In genomic region chr9:70563010-70563409, GRCh38 we compare ENCODE assay signal across 11 cellular contexts.
A peak's percentile ranks its signal among the peaks of the same experiment; 100 is the strongest.
DNase-seq lines count a peak whose midpoint lies in the region; ATAC-seq and TF ChIP-seq lines count a peak whose summit lies in the region.
"Had no signal": no experiment of that assay in that cellular context is flagged by ENCODE, and none has a peak within 500 bp of the region (broad histone marks: within the 10 kb centered on the region; RNA-seq: fewer than 3 reads in every experiment).

No MANE protein-coding gene starts in this region.

- TF ChIP-seq CTCF in HFFc6 (IDR thresholded peaks at IDR 0.05), result no peak

- no peaks in the 10 kb centered on the region; the same call in 1 of the 2 replicates for H3K27me3 Mint-ChIP-seq in HFFc6 (ENCODE audit: insufficient read depth)
- no peaks in the 10 kb centered on the region for H3K27me3 Mint-ChIP-seq in T-cell

- ATAC-seq in T-cell (replicated peaks in 1 of 4), result no peak
- no peak for ATAC-seq in stimulated activated effector memory CD8-positive, alpha-beta T cell treated with anti-CD3 and anti-CD28 coated beads, Interleukin-12 subunit alpha, Interleukin-12 subunit beta, amount 100 ng/mL, for 72 hours
- ATAC-seq in GM19452 (IDR thresholded peaks at IDR 0.05; ENCODE audit: unreplicated experiment), result no peak
- no peak for ATAC-seq in HG03135 (IDR thresholded peaks at IDR 0.05; ENCODE audit: unreplicated experiment)

- H3K4me3 Mint-ChIP-seq in HFFc6, result peak overlapping the region; percentile 55; the same call in 1 of the 2 replicates
- peak overlapping the region in 2 of 3 donors; percentile 58 to 59 for H3K4me3 Mint-ChIP-seq in T-cell
- peak overlapping the region; percentile 44 for H3K4me3 Mint-ChIP-seq in stimulated activated effector memory CD8-positive, alpha-beta T cell treated with anti-CD3 and anti-CD28 coated beads, Interleukin-12 subunit alpha, Interleukin-12 subunit beta, amount 100 ng/mL, for 72 hours

- H3K36me3 Mint-ChIP-seq in HFFc6 (ENCODE audit: low read depth), result no peaks in the 10 kb centered on the region
- no peaks in the 10 kb centered on the region for H3K36me3 Mint-ChIP-seq in T-cell
- H3K36me3 Mint-ChIP-seq in stimulated activated effector memory CD8-positive, alpha-beta T cell treated with anti-CD3 and anti-CD28 coated beads, Interleukin-12 subunit alpha, Interleukin-12 subunit beta, amount 100 ng/mL, for 72 hours, result no peaks in the 10 kb centered on the region

- DNase-seq in HFFc6 (no peak), T-cell (no peak), epithelial cell of prostate (ENCODE audit: low read depth, low spot score) (no peak), dedifferentiated amniotic fluid mesenchymal stem cell (ENCODE audit: extremely low spot score) (no peak)
- no peak for DNase-seq in stimulated activated effector memory CD8-positive, alpha-beta T cell treated with anti-CD3 and anti-CD28 coated beads, Interleukin-12 subunit alpha, Interleukin-12 subunit beta, amount 100 ng/mL, for 72 hours (ENCODE audit: low spot score in 2 of 2)
- DNase-seq: activated CD8-positive, alpha-beta memory T cell treated with anti-CD3 and anti-CD28 coated beads, Interleukin-2, amount 50 U/mL, for 48 hours; DMS53; NCI-H1694; SW 1271 had no signal

- POLR2A ChIA-PET in T-cell (lab: Charles Lee), result interaction anchor here in 1 of 2 donors (0.5 kb wide), 1 partner anchor 829 kb away, joined by 6 read pairs; no protein-coding TSS in a partner anchor

- H3K4me1 Mint-ChIP-seq in HFFc6 (ENCODE audit: low read depth) (peaks cover 30% of the 10 kb centered on the region), T-cell (peaks cover 42 to 54% (median 43%) of the 10 kb centered on the region in 3 donors)
- H3K4me1 Mint-ChIP-seq in stimulated activated effector memory CD8-positive, alpha-beta T cell treated with anti-CD3 and anti-CD28 coated beads, Interleukin-12 subunit alpha, Interleukin-12 subunit beta, amount 100 ng/mL, for 72 hours, result peaks cover 31% of the 10 kb centered on the region

- CTCF ChIA-PET in T-cell (lab: Charles Lee), result interaction anchor here (0.7 to 1.0 kb wide), 2 partner anchors 40 to 148 kb away, joined by 3 read pairs; no protein-coding TSS in a partner anchor

- H3K9me3 Mint-ChIP-seq in HFFc6, result no peaks in the 10 kb centered on the region
- H3K9me3 Mint-ChIP-seq in T-cell, result no peaks in the 10 kb centered on the region
- no peaks in the 10 kb centered on the region for H3K9me3 Mint-ChIP-seq in stimulated activated effector memory CD8-positive, alpha-beta T cell treated with anti-CD3 and anti-CD28 coated beads, Interleukin-12 subunit alpha, Interleukin-12 subunit beta, amount 100 ng/mL, for 72 hours

- peak overlapping the region; percentile 54 for H3K27ac ChIP-seq in epithelial cell of prostate

- H3K27ac Mint-ChIP-seq in HFFc6 (peak overlapping the region; percentile 91), T-cell (peak overlapping the region; percentile 95 to 97)
- H3K27ac Mint-ChIP-seq in stimulated activated effector memory CD8-positive, alpha-beta T cell treated with anti-CD3 and anti-CD28 coated beads, Interleukin-12 subunit alpha, Interleukin-12 subunit beta, amount 100 ng/mL, for 72 hours, result peak overlapping the region; percentile 83
